In the genomic region with DNA sequence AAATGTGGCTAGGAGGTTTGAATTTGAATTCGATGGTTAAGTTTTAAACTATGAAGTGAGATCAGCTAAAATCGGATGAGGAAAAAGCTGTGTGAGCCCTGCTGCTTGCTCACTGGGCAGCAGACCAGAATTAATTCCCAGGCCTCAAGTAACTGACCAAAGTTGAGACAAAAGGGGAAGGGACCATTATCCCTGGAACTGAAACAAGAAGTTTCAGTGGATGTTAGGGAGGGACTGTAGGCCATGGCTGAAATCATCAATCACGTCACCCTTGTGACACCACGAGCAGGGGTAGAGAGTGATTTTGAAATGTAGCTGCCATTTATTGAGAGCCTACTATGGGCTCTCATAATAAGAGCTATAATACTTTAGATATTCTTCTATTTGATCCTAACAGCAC, we compare ENCODE assay signal across 1 cellular context.
A peak's percentile ranks its signal among the peaks of the same experiment; 100 is the strongest.
TF ChIP-seq lines count a peak whose summit lies in the region.

No MANE protein-coding gene starts in this region.

TF ChIP-seq in K562, 482 proteins besides CTCF, POLR2A, EP300 and RAD21 (continued from another document):
- TF ChIP-seq, protein P1, sequence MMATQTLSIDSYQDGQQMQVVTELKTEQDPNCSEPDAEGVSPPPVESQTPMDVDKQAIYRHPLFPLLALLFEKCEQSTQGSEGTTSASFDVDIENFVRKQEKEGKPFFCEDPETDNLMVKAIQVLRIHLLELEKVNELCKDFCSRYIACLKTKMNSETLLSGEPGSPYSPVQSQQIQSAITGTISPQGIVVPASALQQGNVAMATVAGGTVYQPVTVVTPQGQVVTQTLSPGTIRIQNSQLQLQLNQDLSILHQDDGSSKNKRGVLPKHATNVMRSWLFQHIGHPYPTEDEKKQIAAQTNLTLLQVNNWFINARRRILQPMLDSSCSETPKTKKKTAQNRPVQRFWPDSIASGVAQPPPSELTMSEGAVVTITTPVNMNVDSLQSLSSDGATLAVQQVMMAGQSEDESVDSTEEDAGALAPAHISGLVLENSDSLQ (IDR thresholded peaks at IDR 0.05) = peak; percentile 62; the same call in 1 of the 2 replicates
